ENCODE assay signal across 26 cellular contexts in genomic region chr2:133986881-133987793, GRCh38.
A peak's percentile ranks its signal among the peaks of the same experiment; 100 is the strongest.
DNase-seq lines count a peak whose midpoint lies in the region; ATAC-seq, FAIRE-seq and TF ChIP-seq lines count a peak whose summit lies in the region.
"Had no signal": no experiment of that assay in that cellular context is flagged by ENCODE, and none has a peak within 500 bp of the region (broad histone marks: within the 10 kb centered on the region; RNA-seq: fewer than 3 reads in every experiment).

No MANE protein-coding gene starts in this region.

- H3K4me1 Mint-ChIP-seq in astrocyte (ENCODE audit: low read depth, unreplicated experiment): peaks cover 28% of the 10 kb centered on the region
- H3K4me1 Mint-ChIP-seq: activated B cell treated with CpG ODN at 0.5 μM for 24 hours; activated CD4-positive, alpha-beta memory T cell treated with anti-CD3 and anti-CD28 coated beads, Interleukin-2, amount 10 ng/mL, durations not matched to agents 7 days and 5 days; activated naive CD8-positive, alpha-beta T cell treated with anti-CD3 and anti-CD28 coated beads, Interleukin-2, amount 50 U/mL, for 24 hours; stimulated activated naive CD8-positive, alpha-beta T cell treated with anti-CD3 and anti-CD28 coated beads, Interleukin-15, amount 100 ng/mL, for 72 hours had no signal

- H3K9me3 ChIP-seq in astrocyte (ENCODE audit: insufficient read depth, low read depth, low read length) (no peaks in the 10 kb centered on the region), hepatocyte (ENCODE audit: low read depth) (no peaks in the 10 kb centered on the region), thyroid gland (no peaks in the 10 kb centered on the region)
- H3K9me3 ChIP-seq: neutrophil, transverse colon had no signal

- H3K79me2 ChIP-seq in astrocyte (ENCODE audit: insufficient read depth, low read length) (no peaks in the 10 kb centered on the region), hepatocyte (no peaks in the 10 kb centered on the region)

- DNase-seq in Right ventricle myocardium superior (no peak), cardiac septum (ENCODE audit: low spot score) (no peak), astrocyte (ENCODE audit: low read depth) (no peak), hepatocyte (ENCODE audit: low spot score) (no peak), thyroid gland (peak; percentile 80 to 81), NCI-H187 treated with DMSO at 0.1 percent for 48 hours (lab: John Stamatoyannopoulos, UW) (no peak), NCI-H1436 (lab: John Stamatoyannopoulos, UW) (no peak), cortex of kidney (lab: John Stamatoyannopoulos, UW) (no peak)
- DNase-seq: activated B cell treated with CpG ODN at 0.5 μM for 24 hours; activated CD4-positive, alpha-beta memory T cell treated with anti-CD3 and anti-CD28 coated beads, Interleukin-2, amount 10 ng/mL, durations not matched to agents 7 days and 5 days; activated gamma-delta T cell; activated naive CD8-positive, alpha-beta T cell treated with anti-CD3 and anti-CD28 coated beads, Interleukin-2, amount 50 U/mL, for 24 hours; activated T-cell treated with anti-CD3 and anti-CD28 coated beads for 4 hours; hippocampal formation; Karpas-422; NCI-H2029; stimulated activated naive CD8-positive, alpha-beta T cell treated with anti-CD3 and anti-CD28 coated beads, Interleukin-15, amount 100 ng/mL, for 72 hours; transverse colon had no signal

- H3K4me3 ChIP-seq in astrocyte (ENCODE audit: insufficient read depth, low read depth, low read length) (no peak overlapping the region), hepatocyte (no peak overlapping the region), thyroid gland (replicated peaks in 1 of 3) (no peak overlapping the region)
- H3K4me3 ChIP-seq: BLaER1 treated with 17β-estradiol and CSF1 and Interleukin-3, amounts not matched to agents 10 nM and 100 nM; dorsolateral prefrontal cortex; lung; SK-N-MC; transverse colon had no signal

- H3K27ac Mint-ChIP-seq in astrocyte (ENCODE audit: unreplicated experiment): peak overlapping the region; percentile 84
- H3K27ac Mint-ChIP-seq: activated B cell treated with CpG ODN at 0.5 μM for 24 hours; activated CD4-positive, alpha-beta memory T cell treated with anti-CD3 and anti-CD28 coated beads, Interleukin-2, amount 10 ng/mL, durations not matched to agents 7 days and 5 days; activated naive CD8-positive, alpha-beta T cell treated with anti-CD3 and anti-CD28 coated beads, Interleukin-2, amount 50 U/mL, for 24 hours; stimulated activated naive CD8-positive, alpha-beta T cell treated with anti-CD3 and anti-CD28 coated beads, Interleukin-15, amount 100 ng/mL, for 72 hours had no signal

- H3K27me3 ChIP-seq in astrocyte (ENCODE audit: insufficient read depth, low read length) (no peaks in the 10 kb centered on the region), hepatocyte (peaks cover 12% of the 10 kb centered on the region), thyroid gland (no peaks in the 10 kb centered on the region)
- H3K27me3 ChIP-seq: BLaER1 treated with 17β-estradiol and CSF1 and Interleukin-3, amounts not matched to agents 10 nM and 100 nM; dorsolateral prefrontal cortex; neutrophil; transverse colon had no signal

- no peaks in the 10 kb centered on the region for H4K20me1 ChIP-seq in astrocyte (ENCODE audit: insufficient read depth, low read length)
- no peaks in the 10 kb centered on the region for H4K20me1 ChIP-seq in hepatocyte (ENCODE audit: insufficient read depth, poor library complexity, severe bottlenecking)
- H4K20me1 ChIP-seq: BLaER1 treated with 17β-estradiol and CSF1 and Interleukin-3, amounts not matched to agents 10 nM and 100 nM had no signal

- H3K36me3 Mint-ChIP-seq in astrocyte (ENCODE audit: low read depth, unreplicated experiment): peaks cover 4% of the 10 kb centered on the region

- intact Hi-C loops in Right ventricle myocardium superior (cut with DNase I) (no loop called here), cardiac septum (cut with DNase I) (loop anchor here (10.0 kb wide), 1 partner anchor 418 kb away; no protein-coding TSS in a partner anchor), thyroid gland (cut with DNase I) (no loop called here)

- no peak overlapping the region for H3K9ac ChIP-seq in astrocyte (ENCODE audit: low read length)
- H3K9ac ChIP-seq: BLaER1 treated with 17β-estradiol and CSF1 and Interleukin-3, amounts not matched to agents 10 nM and 100 nM had no signal

- H3K4me2 ChIP-seq in astrocyte (ENCODE audit: low read length) (peak overlapping the region; percentile 46), hepatocyte (peak overlapping the region; percentile 42)
- H3K4me2 ChIP-seq: BLaER1 treated with 17β-estradiol and CSF1 and Interleukin-3, amounts not matched to agents 10 nM and 100 nM had no signal

- H3K9me2 ChIP-seq in hepatocyte (replicated peaks; ENCODE audit: insufficient read depth): no peaks in the 10 kb centered on the region

- no peak for TF ChIP-seq POLR2A in thyroid gland (IDR thresholded peaks at IDR 0.05)

- peak; percentile 41 for ATAC-seq in Right ventricle myocardium superior (ENCODE audit: poor library complexity)
- ATAC-seq: activated naive CD8-positive, alpha-beta T cell treated with anti-CD3 and anti-CD28 coated beads, Interleukin-2, amount 50 U/mL, for 24 hours; stimulated activated naive CD8-positive, alpha-beta T cell treated with anti-CD3 and anti-CD28 coated beads, Interleukin-15, amount 100 ng/mL, for 72 hours had no signal

- H3K27me3 Mint-ChIP-seq in astrocyte (ENCODE audit: low read depth, unreplicated experiment): peaks cover 4% of the 10 kb centered on the region

- TF ChIP-seq CTCF in astrocyte (IDR thresholded peaks at IDR 0.05; ENCODE audit: insufficient read depth, low read depth, low read length) (no peak), hepatocyte (IDR thresholded peaks at IDR 0.05; ENCODE audit: poor library complexity) (no peak), thyroid gland (IDR thresholded peaks at IDR 0.05) (no peak)

- no peak for FAIRE-seq in astrocyte (lab: Jason Lieb, UNC)
- FAIRE-seq: A204.1, islet of Langerhans had no signal

- H3K4me1 ChIP-seq in astrocyte (ENCODE audit: insufficient read depth, low read length) (peaks cover 6% of the 10 kb centered on the region), hepatocyte (ENCODE audit: insufficient read depth) (peaks cover 13% of the 10 kb centered on the region), thyroid gland (peaks cover 28 to 32% of the 10 kb centered on the region in 2 donors)
- H3K4me1 ChIP-seq: BLaER1 treated with 17β-estradiol and CSF1 and Interleukin-3, amounts not matched to agents 10 nM and 100 nM; transverse colon had no signal

- WGBS in hepatocyte (ENCODE audit: low lambda C conversion rate, missing lambda C conversion rate): 70% methylated on average over 11 of the region's 11 CpGs
- 32 to 42% methylated on average over 11 of the region's 11 CpGs for WGBS in thyroid gland, 2 donors

- H3K27ac ChIP-seq in astrocyte (ENCODE audit: low read depth, low read length) (no peak overlapping the region), hepatocyte (peak overlapping the region; percentile 41), thyroid gland (peak overlapping the region; percentile 69 to 77 (median 75))
- H3K27ac ChIP-seq: BLaER1 treated with 17β-estradiol and CSF1 and Interleukin-3, amounts not matched to agents 10 nM and 100 nM; epithelial cell of prostate; neutrophil; SK-N-MC; transverse colon had no signal

- no peaks in the 10 kb centered on the region for H3K36me3 ChIP-seq in astrocyte (ENCODE audit: insufficient read depth, low read length)
- H3K36me3 ChIP-seq in hepatocyte (replicated peaks; ENCODE audit: insufficient read depth, low read depth): no peaks in the 10 kb centered on the region
- no peaks in the 10 kb centered on the region for H3K36me3 ChIP-seq in thyroid gland
- H3K36me3 ChIP-seq: BLaER1 treated with 17β-estradiol and CSF1 and Interleukin-3, amounts not matched to agents 10 nM and 100 nM; neutrophil; transverse colon had no signal

- no peaks in the 10 kb centered on the region for H3K9me3 Mint-ChIP-seq in astrocyte (ENCODE audit: unreplicated experiment)
- H3K9me3 Mint-ChIP-seq: activated B cell treated with CpG ODN at 0.5 μM for 24 hours; activated CD4-positive, alpha-beta memory T cell treated with anti-CD3 and anti-CD28 coated beads, Interleukin-2, amount 10 ng/mL, durations not matched to agents 7 days and 5 days; activated naive CD8-positive, alpha-beta T cell treated with anti-CD3 and anti-CD28 coated beads, Interleukin-2, amount 50 U/mL, for 24 hours had no signal

- no peak overlapping the region for H3K4me3 Mint-ChIP-seq in astrocyte (ENCODE audit: unreplicated experiment)
- H3K4me3 Mint-ChIP-seq: activated B cell treated with CpG ODN at 0.5 μM for 24 hours; activated CD4-positive, alpha-beta memory T cell treated with anti-CD3 and anti-CD28 coated beads, Interleukin-2, amount 10 ng/mL, durations not matched to agents 7 days and 5 days; activated naive CD8-positive, alpha-beta T cell treated with anti-CD3 and anti-CD28 coated beads, Interleukin-2, amount 50 U/mL, for 24 hours; stimulated activated naive CD8-positive, alpha-beta T cell treated with anti-CD3 and anti-CD28 coated beads, Interleukin-15, amount 100 ng/mL, for 72 hours had no signal

- H2AFZ ChIP-seq in astrocyte (ENCODE audit: low read depth, low read length) (no peak overlapping the region), hepatocyte (no peak overlapping the region)

Comparison
In these comparisons a context has a peak if more than half of its experiments do, and no peak if none do; other contexts are left out.
1. DNase-seq: peak in thyroid gland (2 of 2); none in Right ventricle myocardium superior (single experiment), cardiac septum (single experiment), astrocyte (single experiment), hepatocyte (single experiment), NCI-H187 treated with DMSO at 0.1 percent for 48 hours (single experiment), NCI-H1436 (single experiment) and cortex of kidney (single experiment).